In the genomic region with DNA sequence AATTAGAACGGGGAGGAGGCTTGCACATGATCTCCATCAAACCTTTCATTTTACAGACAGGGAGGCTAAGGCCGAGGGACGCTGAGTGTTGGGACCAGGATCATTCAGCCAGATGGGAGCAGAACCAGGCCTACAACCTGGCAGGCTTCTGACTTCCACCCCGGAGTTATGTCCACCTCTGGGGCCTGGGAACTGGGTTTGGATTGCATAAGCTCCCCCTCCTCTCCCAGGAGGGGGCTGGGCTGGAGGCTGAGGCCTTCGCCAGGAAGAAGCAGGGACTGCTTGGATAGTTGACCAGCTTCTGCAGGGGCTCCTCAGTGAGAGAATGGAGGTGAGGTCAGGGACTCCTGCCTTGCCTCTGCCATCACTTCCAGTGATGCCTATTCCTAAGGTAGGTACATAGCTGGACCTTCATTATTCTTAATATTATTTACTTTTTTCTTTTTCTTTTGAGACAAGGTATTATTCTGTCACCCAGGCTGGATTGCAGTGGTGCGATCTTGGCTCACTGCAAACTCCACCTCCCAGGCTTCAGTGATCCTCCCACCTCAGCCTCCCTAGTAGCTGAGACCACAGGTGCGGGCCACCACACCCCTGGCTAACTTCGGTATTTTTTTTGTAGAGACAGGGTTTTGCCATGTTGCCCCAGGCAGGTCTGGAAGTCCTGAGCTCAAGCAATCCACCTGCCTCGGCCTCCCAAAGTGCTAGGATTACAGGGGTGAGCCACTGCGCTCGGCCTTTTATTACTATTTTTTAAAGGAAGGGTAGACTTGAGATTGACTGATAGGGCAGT, we compare ENCODE assay signal across 10 cellular contexts. TPM values are rescaled to one million over a fixed set of nuclear protein-coding genes. Genes with fewer than 3 reads are reported as not detected.
DNase-seq lines count a peak whose midpoint lies in the region; ATAC-seq, FAIRE-seq and TF ChIP-seq lines count a peak whose summit lies in the region.
"Had no signal": no experiment of that assay in that cellular context is flagged by ENCODE, and none has a peak within 500 bp of the region (broad histone marks: within the 10 kb centered on the region; RNA-seq: fewer than 3 reads in every experiment).

No MANE protein-coding gene starts in this region.

- dilution Hi-C loops in keratinocyte (cut with MboI; ENCODE audit: extremely low pct_ligation_motif_present, low sequenced_read_pairs), result no loop called here

- H3K36me3 ChIP-seq in WERI-Rb-1, result peaks cover 3% of the 10 kb centered on the region; the same call in 1 of the 2 replicates
- H3K36me3 ChIP-seq in keratinocyte (ENCODE audit: control insufficient read depth in 2 of 2, extremely low read depth in 1 of 2, insufficient read depth in 2 of 2, low read length in 2 of 2), result no peaks in the 10 kb centered on the region
- no peaks in the 10 kb centered on the region for H3K36me3 ChIP-seq in upper lobe of left lung
- H3K36me3 ChIP-seq in testis (ENCODE audit: low read depth, missing control alignments), result no peaks in the 10 kb centered on the region
- H3K36me3 ChIP-seq: tibial nerve had no signal

- DNase-seq in Right ventricle myocardium superior (no peak), cardiac septum (ENCODE audit: low spot score) (no peak), WERI-Rb-1 (peak; percentile 37), keratinocyte (ENCODE audit: low read depth, low spot score) (no peak), upper lobe of left lung (peak in 1 of 2 donors; percentile 53), testis (no peak), HFFc6 (no peak)

- H3K9me1 ChIP-seq in keratinocyte (ENCODE audit: control insufficient read depth, extremely low read depth, insufficient read depth, low read length), result no peaks in the 10 kb centered on the region

- H3K4me3 ChIP-seq in WERI-Rb-1 (ENCODE audit: low read depth, low read length), result peak overlapping the region; percentile 68
- H3K4me3 ChIP-seq in keratinocyte (ENCODE audit: control insufficient read depth in 2 of 3, extremely low read depth in 1 of 3, insufficient read depth in 2 of 3, low read depth in 1 of 3, low read length in 3 of 3), result no peak overlapping the region
- H3K4me3 ChIP-seq in upper lobe of left lung, result peak overlapping the region in 3 of 4 donors; percentile 59 to 72 (median 59)
- peak overlapping the region in 1 of 2 donors; percentile 70 for H3K4me3 ChIP-seq in testis

- H3K27me3 Mint-ChIP-seq in HFFc6 (ENCODE audit: insufficient read depth), result peaks cover 4% of the 10 kb centered on the region; the same call in 1 of the 2 replicates

- TF ChIP-seq POLR2A in upper lobe of left lung (IDR thresholded peaks at IDR 0.05), result no peak
- no peak for TF ChIP-seq POLR2A in testis (IDR thresholded peaks at IDR 0.05)

- no peaks in the 10 kb centered on the region for H3K79me2 ChIP-seq in keratinocyte (ENCODE audit: control insufficient read depth, insufficient read depth, low read length)

- H3K27ac ChIP-seq in WERI-Rb-1 (no peak overlapping the region), keratinocyte (ENCODE audit: control insufficient read depth, insufficient read depth, low read length) (no peak overlapping the region), upper lobe of left lung (peak overlapping the region in 3 of 4 donors; percentile 62 to 90 (median 77)), testis (no peak overlapping the region)

- ATAC-seq in Right ventricle myocardium superior (ENCODE audit: poor library complexity) (peak; percentile 15), upper lobe of left lung (ENCODE audit: low FRiP score in 2 of 2) (peak; percentile 21 to 56), HG03439 (IDR thresholded peaks at IDR 0.05; ENCODE audit: unreplicated experiment) (no peak)

- H2AFZ ChIP-seq in keratinocyte (ENCODE audit: control insufficient read depth, low read length), result no peak overlapping the region

- intact Hi-C loops in Right ventricle myocardium superior (cut with DNase I), result no loop called here
- intact Hi-C loops in cardiac septum (cut with DNase I), result no loop called here
- intact Hi-C loops in testis (cut with DNase I; ENCODE audit: low total_unique reads), result no loop called here

- no peaks in the 10 kb centered on the region for H3K36me3 Mint-ChIP-seq in HFFc6 (ENCODE audit: low read depth)

- peaks cover 3% of the 10 kb centered on the region for H3K4me1 ChIP-seq in keratinocyte (ENCODE audit: control insufficient read depth, extremely low read depth, insufficient read depth, low read length)
- peaks cover 0 to 22% (median 6%) of the 10 kb centered on the region in 4 donors for H3K4me1 ChIP-seq in upper lobe of left lung
- no peaks in the 10 kb centered on the region for H3K4me1 ChIP-seq in testis

- H3K4me2 ChIP-seq in keratinocyte (ENCODE audit: control insufficient read depth, extremely low read depth, insufficient read depth, low read depth, low read length), result peak overlapping the region; percentile 80

- WGBS in upper lobe of left lung, 2 donors, result 78 to 80% methylated on average over 11 of the region's 11 CpGs
- 70 to 73% methylated on average over 9 to 11 of the region's 11 CpGs for WGBS in testis, 2 donors

- no peaks in the 10 kb centered on the region for H3K9me3 ChIP-seq in WERI-Rb-1 (ENCODE audit: severe bottlenecking)
- no peaks in the 10 kb centered on the region for H3K9me3 ChIP-seq in keratinocyte (ENCODE audit: control insufficient read depth, low read depth, low read length)
- no peaks in the 10 kb centered on the region for H3K9me3 ChIP-seq in upper lobe of left lung
- H3K9me3 ChIP-seq in testis, result no peaks in the 10 kb centered on the region
- H3K9me3 ChIP-seq: tibial nerve had no signal

- no peak overlapping the region for H3K27ac Mint-ChIP-seq in HFFc6

- no peak overlapping the region for H3K9ac ChIP-seq in keratinocyte (ENCODE audit: control insufficient read depth, extremely low read depth, insufficient read depth, low read length)

- H3K27me3 ChIP-seq in WERI-Rb-1 (ENCODE audit: insufficient read depth, low read depth, severe bottlenecking), result no peaks in the 10 kb centered on the region
- H3K27me3 ChIP-seq in keratinocyte (ENCODE audit: control insufficient read depth, extremely low read depth, insufficient read depth, low read length), result no peaks in the 10 kb centered on the region
- H3K27me3 ChIP-seq in upper lobe of left lung, result no peaks in the 10 kb centered on the region
- H3K27me3 ChIP-seq in testis, result no peaks in the 10 kb centered on the region

- TF ChIP-seq EP300 in upper lobe of left lung (IDR thresholded peaks at IDR 0.05), result no peak

- no peaks in the 10 kb centered on the region for H3K4me1 Mint-ChIP-seq in HFFc6 (ENCODE audit: low read depth)

- peaks cover 4% of the 10 kb centered on the region; the same call in 1 of the 2 replicates for H3K9me3 Mint-ChIP-seq in HFFc6

- no peak for FAIRE-seq in keratinocyte (lab: Jason Lieb, UNC)

- TF ChIP-seq CTCF in WERI-Rb-1 (IDR thresholded peaks at IDR 0.05; ENCODE audit: low read depth, low read length) (no peak), keratinocyte (optimal IDR thresholded peaks at IDR 0.05 in 1 of 3, IDR thresholded peaks at IDR 0.05 in 1 of 3, conservative IDR thresholded peaks at IDR 0.05 in 1 of 3; ENCODE audit: extremely low read depth in 1 of 3, insufficient read depth in 2 of 3, low read length in 3 of 3) (no peak), upper lobe of left lung (IDR thresholded peaks at IDR 0.05) (no peak), testis (IDR thresholded peaks at IDR 0.05) (no peak), HFFc6 (IDR thresholded peaks at IDR 0.05) (no peak)

- no peaks in the 10 kb centered on the region for H4K20me1 ChIP-seq in keratinocyte (ENCODE audit: control insufficient read depth, extremely low read depth, insufficient read depth, low read length)

- H3K4me3 Mint-ChIP-seq in HFFc6, result no peak overlapping the region

RNA-seq across cellular contexts. Expression of gene SNX10, which starts 1.3 kb away (rescaled TPM):
- total RNA-seq in Right ventricle myocardium superior, result 1.2 TPM
- total RNA-seq in cardiac septum, result 1.3 TPM
- 5.6 to 7.6 TPM (median 7.0 TPM) in 3 replicates for polyA plus RNA-seq in keratinocyte
- 1.4 TPM for polyA plus RNA-seq in keratinocyte (2011; ENCODE audit: low read depth)
- 6.7 and 11.1 TPM in 2 replicates for polyA plus RNA-seq in keratinocyte (2011; cell fraction: cytosol; rRNA removed)
- 3.5 and 4.5 TPM in 2 replicates for polyA plus RNA-seq in keratinocyte (2011; cell fraction: nucleus; rRNA removed)
- 1.5 and 5.2 TPM in 2 replicates for polyA plus RNA-seq in keratinocyte (2012; ENCODE audit: low replicate concordance)
- 0.98 to 5.9 TPM (median 2.1 TPM) in 3 replicates for polyA minus RNA-seq in keratinocyte
- polyA minus RNA-seq in keratinocyte (2011; cell fraction: cytosol; rRNA and poly(A)+ RNA removed), result 10.0 TPM
- polyA minus RNA-seq in keratinocyte (2011; cell fraction: nucleus; rRNA and poly(A)+ RNA removed), result 0.63 and 4.5 TPM in 2 replicates
- 10 to 100 TPM; 24.1 to 78.6 (median 36.4) TPM for total RNA-seq in upper lobe of left lung
- 1 to 10 TPM; 4.4 to 5.6 TPM for total RNA-seq in testis
- 6.3 TPM for polyA plus RNA-seq in testis (ENCODE audit: insufficient read depth, low read depth, low replicate concordance)
- not detected for total RNA-seq in HFFc6 (2021; fragmentation: NEBNext Ultra II Directional; extraction: Animal tissue kit (Norgen Biotek cat#: 25700))
- total RNA-seq: myocyte had no signal

Comparison
In these comparisons a context has a peak if more than half of its experiments do, and no peak if none do; other contexts are left out.
1. H3K27ac ChIP-seq: peak in upper lobe of left lung (3 of 4); none in WERI-Rb-1 (single experiment), keratinocyte (single experiment) and testis (0 of 2).
2. H3K4me3 ChIP-seq: peak in WERI-Rb-1 (single experiment) and upper lobe of left lung (3 of 4); none in keratinocyte (0 of 3).